ENCODE assay signal across 8 cellular contexts in the genomic region with DNA sequence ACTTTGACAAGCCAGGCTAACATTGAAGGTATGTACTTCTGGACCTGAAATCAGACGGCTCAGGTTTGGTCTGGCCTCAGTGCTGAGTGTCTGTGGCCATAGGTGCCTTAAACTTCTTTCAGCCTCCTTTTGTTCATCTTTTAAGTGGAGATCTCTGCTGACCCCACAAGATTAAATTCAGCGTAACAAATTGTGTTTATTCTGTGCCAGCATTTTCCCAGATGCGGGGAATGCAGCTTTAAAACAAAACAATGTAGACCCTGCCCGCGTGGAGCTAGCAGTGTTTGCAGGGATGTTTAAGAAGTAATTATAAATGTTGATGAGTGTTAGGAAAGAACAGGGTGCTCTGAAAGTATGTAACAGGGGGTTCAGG. TPM values are rescaled to one million over a fixed set of nuclear protein-coding genes. Genes with fewer than 3 reads are reported as not detected.
DNase-seq lines count a peak whose midpoint lies in the region; ATAC-seq and TF ChIP-seq lines count a peak whose summit lies in the region.

No MANE protein-coding gene starts in this region.

- WGBS in endodermal cell (ENCODE audit: insufficient coverage in 1 of 2, insufficient read length in 1 of 2), 2 experiments, result 41 to 44% methylated on average over 5 of the region's 5 CpGs

- H3K9ac ChIP-seq in OCI-LY3 (ENCODE audit: low read length), result peak overlapping the region; percentile 98
- peak overlapping the region; percentile 95 for H3K9ac ChIP-seq in endodermal cell (ENCODE audit: extremely low read depth, low read length, poor library complexity, severe bottlenecking)

- ATAC-seq in CD4-positive, alpha-beta T cell (ENCODE audit: poor library complexity), result no peak

- H3K36me3 ChIP-seq in OCI-LY3 (replicated peaks; ENCODE audit: low read depth, low read length) (peaks cover 9% of the 10 kb centered on the region), endodermal cell (ENCODE audit: control insufficient read depth, insufficient read depth, low read length) (peaks cover 40% of the 10 kb centered on the region), neutrophil (peaks cover 23% of the 10 kb centered on the region)

- H3K36me3 Mint-ChIP-seq in CD4-positive, alpha-beta T cell (ENCODE audit: low read depth), result peaks cover 61% of the 10 kb centered on the region
- peaks cover 26% of the 10 kb centered on the region for H3K36me3 Mint-ChIP-seq in endodermal cell (ENCODE audit: low read depth)

- H4K20me1 ChIP-seq in OCI-LY3 (ENCODE audit: insufficient read depth, low read length), result peaks cover 17% of the 10 kb centered on the region; the same call in 1 of the 2 replicates

- H2AFZ ChIP-seq in OCI-LY3 (ENCODE audit: low read depth, low read length), result no peak overlapping the region

- CTCF ChIA-PET in CD4-positive, alpha-beta T cell (lab: Charles Lee), result interaction anchor here (1.3 kb wide), 1 partner anchor 9 kb away, joined by 4 read pairs; no protein-coding TSS in a partner anchor

- peak overlapping the region; percentile 90 for H3K27ac ChIP-seq in CD4-positive, alpha-beta T cell (ENCODE audit: low read depth, low read length)
- H3K27ac ChIP-seq in OCI-LY3 (ENCODE audit: low read length) (peak overlapping the region; percentile 71), endodermal cell (ENCODE audit: low read depth, low read length) (no peak overlapping the region), neutrophil (peak overlapping the region; percentile 100)

- H3K4me3 Mint-ChIP-seq in CD4-positive, alpha-beta T cell, result peak overlapping the region; percentile 98
- H3K4me3 Mint-ChIP-seq in endodermal cell, result peak overlapping the region; percentile 98

- no peak for TF ChIP-seq CTCF in CD4-positive, alpha-beta T cell (IDR thresholded peaks at IDR 0.05)
- TF ChIP-seq CTCF in OCI-LY3 (IDR thresholded peaks at IDR 0.05; ENCODE audit: low read depth, low read length) (no peak), endodermal cell (conservative IDR thresholded peaks at IDR 0.05) (no peak), neutrophil (IDR thresholded peaks at IDR 0.05) (no peak)

- H3K27me3 Mint-ChIP-seq in CD4-positive, alpha-beta T cell, result no peaks in the 10 kb centered on the region
- H3K27me3 Mint-ChIP-seq in endodermal cell (ENCODE audit: insufficient read depth), result no peaks in the 10 kb centered on the region

- no peaks in the 10 kb centered on the region for H3K9me3 Mint-ChIP-seq in CD4-positive, alpha-beta T cell
- H3K9me3 Mint-ChIP-seq in endodermal cell, result no peaks in the 10 kb centered on the region

- H3K4me1 ChIP-seq in OCI-LY3 (ENCODE audit: low read length) (peaks cover 22% of the 10 kb centered on the region), endodermal cell (ENCODE audit: control insufficient read depth, insufficient read depth, low read length) (no peaks in the 10 kb centered on the region), neutrophil (ENCODE audit: control insufficient read depth in 1 of 2, insufficient read depth in 1 of 2, low read depth in 1 of 2, low read length in 1 of 2) (peaks cover 84 to 90% of the 10 kb centered on the region in 2 experiments)

- no peaks in the 10 kb centered on the region for H3K27me3 ChIP-seq in CD4-positive, alpha-beta T cell (ENCODE audit: control insufficient read depth, insufficient read depth, low read length)
- H3K27me3 ChIP-seq in OCI-LY3 (ENCODE audit: low read depth, low read length) (no peaks in the 10 kb centered on the region), endodermal cell (ENCODE audit: control insufficient read depth, insufficient read depth, low read length, poor library complexity, severe bottlenecking) (no peaks in the 10 kb centered on the region), neutrophil (no peaks in the 10 kb centered on the region)

- intact Hi-C loops in CD4-positive, alpha-beta T cell (cut with DNase I, micrococcal nuclease), result loop anchor here (2.0 to 10.0 kb wide), 6 partner anchors 17 to 653 kb away; a partner anchor contains a TSS

- no peaks in the 10 kb centered on the region for H3K9me3 ChIP-seq in CD4-positive, alpha-beta T cell (ENCODE audit: control insufficient read depth, low read length)
- H3K9me3 ChIP-seq in OCI-LY3 (ENCODE audit: insufficient read depth, low read length) (no peaks in the 10 kb centered on the region), endodermal cell (ENCODE audit: control insufficient read depth, low read length) (no peaks in the 10 kb centered on the region), neutrophil (no peaks in the 10 kb centered on the region)

- no peak for DNase-seq in CD4-positive, alpha-beta T cell
- DNase-seq in endodermal cell, result no peak
- DNase-seq in nucleus accumbens (lab: John Stamatoyannopoulos, UW), result no peak
- no peak for DNase-seq in SKM-1 (lab: John Stamatoyannopoulos, UW; ENCODE audit: unreplicated experiment)
- no peak for DNase-seq in KG1 (lab: John Stamatoyannopoulos, UW)
- DNase-seq in NCI-H82 (lab: John Stamatoyannopoulos, UW), result no peak

- peak overlapping the region; percentile 83 for H3K4me2 ChIP-seq in OCI-LY3 (ENCODE audit: low read length)

- H3K79me2 ChIP-seq in OCI-LY3 (ENCODE audit: low read length), result peaks cover 57% of the 10 kb centered on the region

- POLR2A ChIA-PET in CD4-positive, alpha-beta T cell (lab: Charles Lee), result interaction anchor here (1.1 to 3.4 kb wide), 5 partner anchors 9 to 340 kb away, joined by 3 to 56 read pairs (median 5); no protein-coding TSS in a partner anchor

- H3K4me1 Mint-ChIP-seq in CD4-positive, alpha-beta T cell (ENCODE audit: low read depth), result peaks cover 85% of the 10 kb centered on the region
- H3K4me1 Mint-ChIP-seq in endodermal cell, result peaks cover 24% of the 10 kb centered on the region

- H3K4me3 ChIP-seq in OCI-LY3 (ENCODE audit: low read length) (peak overlapping the region; percentile 98), endodermal cell (ENCODE audit: low read length) (peak overlapping the region; percentile 100), neutrophil (ENCODE audit: low read depth in 1 of 2, low read length in 1 of 2) (peak overlapping the region; percentile 76 to 82)

- peak overlapping the region; percentile 95 for H3K27ac Mint-ChIP-seq in CD4-positive, alpha-beta T cell
- H3K27ac Mint-ChIP-seq in endodermal cell, result peak overlapping the region; percentile 100

RNA-seq across cellular contexts. Expression of a gene that starts 0.9 kb away (rescaled TPM):
- total RNA-seq in CD4-positive, alpha-beta T cell, result 100 to 1,000 TPM; 121 to 126 TPM
- 100 to 1,000 TPM; 260 to 287 TPM for total RNA-seq in endodermal cell
- 201 TPM for polyA plus RNA-seq in endodermal cell (2013, experiment 1 of 2)
- 190 TPM for polyA plus RNA-seq in endodermal cell (2013, experiment 2 of 2)

RNA-seq across cellular contexts. Expression of a gene that starts 55.6 kb away (rescaled TPM):
- total RNA-seq in CD4-positive, alpha-beta T cell, result 10 to 100 TPM; 31.9 to 34.5 TPM
- total RNA-seq in endodermal cell, result 100 to 1,000 TPM in 1 of 2 donors, 10 to 100 TPM in 1; 85.7 to 111 TPM
- polyA plus RNA-seq in endodermal cell (2013, experiment 1 of 2), result 138 TPM
- polyA plus RNA-seq in endodermal cell (2013, experiment 2 of 2), result 118 TPM
